In genomic region chr6:167791780-167792478, GRCh38 we compare ENCODE assay signal across 23 cellular contexts. TPM values are rescaled to one million over a fixed set of nuclear protein-coding genes. Genes with fewer than 3 reads are reported as not detected.
DNase-seq lines count a peak whose midpoint lies in the region; FAIRE-seq and TF ChIP-seq lines count a peak whose summit lies in the region.
"Had no signal": no experiment of that assay in that cellular context is flagged by ENCODE, and none has a peak within 500 bp of the region (broad histone marks: within the 10 kb centered on the region; RNA-seq: fewer than 3 reads in every experiment).

No MANE protein-coding gene starts in this region.

- H3K27ac ChIP-seq in PC-9, result peak overlapping the region; percentile 66
- peak overlapping the region; percentile 73 to 91 for H3K27ac ChIP-seq in kidney (ENCODE audit: low read depth in 2 of 2, low read length in 2 of 2)
- H3K27ac ChIP-seq: dorsolateral prefrontal cortex had no signal

- H3K4me1 ChIP-seq in PC-9 (replicated peaks; ENCODE audit: insufficient read depth) (peaks cover 16% of the 10 kb centered on the region), kidney (ENCODE audit: control insufficient read depth in 1 of 2, insufficient read depth in 1 of 2, low read depth in 1 of 2, low read length in 2 of 2) (peaks cover 16 to 32% of the 10 kb centered on the region in 2 donors), HAP-1 (peaks cover 18% of the 10 kb centered on the region)
- H3K4me1 ChIP-seq: BE2C had no signal

- H3K27me3 Mint-ChIP-seq in type B pancreatic cell, result peaks cover 9% of the 10 kb centered on the region

- peaks cover 2% of the 10 kb centered on the region for H3K4me1 Mint-ChIP-seq in type B pancreatic cell (ENCODE audit: unreplicated experiment)

- no peaks in the 10 kb centered on the region for H3K9me3 ChIP-seq in PC-9 (ENCODE audit: insufficient read depth, low read depth)
- H3K9me3 ChIP-seq in kidney (ENCODE audit: control insufficient read depth in 1 of 2, low read length in 2 of 2), result no peaks in the 10 kb centered on the region
- no peaks in the 10 kb centered on the region for H3K9me3 ChIP-seq in HAP-1
- H3K9me3 ChIP-seq: BE2C had no signal

- H4K20me1 ChIP-seq in PC-9 (ENCODE audit: insufficient read depth), result no peaks in the 10 kb centered on the region

- BruUV-seq in PC-9 (replicated peaks; lab: Mats Ljungman, UMichigan), result no TSS peak

- FAIRE-seq in kidney (lab: Jason Lieb, UNC), result no peak
- FAIRE-seq: A204.1 had no signal

- POLR2A ChIA-PET in PC-9 (lab: Charles Lee; ENCODE audit: unreplicated experiment), result no interaction called here

- in situ Hi-C loops in HAP-1 (cut with MboI; ENCODE audit: low sequenced_read_pairs), result no loop called here

- H3K27ac Mint-ChIP-seq in type B pancreatic cell, result no peak overlapping the region
- H3K27ac Mint-ChIP-seq: activated naive CD4-positive, alpha-beta T cell treated with anti-CD3 and anti-CD28 coated beads, Interleukin-2, amount 50 U/mL, for 24 hours; immature natural killer cell; T-cell had no signal

- no peaks in the 10 kb centered on the region for H3K36me3 Mint-ChIP-seq in type B pancreatic cell
- H3K36me3 Mint-ChIP-seq: activated naive CD4-positive, alpha-beta T cell treated with anti-CD3 and anti-CD28 coated beads, Interleukin-2, amount 50 U/mL, for 24 hours; T-cell had no signal

- H2AFZ ChIP-seq in PC-9, result no peak overlapping the region

- H3K4me2 ChIP-seq in PC-9, result peak overlapping the region; percentile 43
- H3K4me2 ChIP-seq: smooth muscle cell had no signal

- H3K9ac ChIP-seq in kidney (ENCODE audit: low read length in 2 of 2), result peak overlapping the region in 1 of 2 donors; percentile 60

- DNase-seq in SIG-M5 treated with dmso at 0.1 percent for 504 hours (lab: John Stamatoyannopoulos, UW; ENCODE audit: unreplicated experiment) (peak; percentile 49), SIG-M5 (lab: John Stamatoyannopoulos, UW) (no peak), PC-9 (no peak), kidney (no peak), type B pancreatic cell (ENCODE audit: extremely low spot score, unreplicated experiment) (peak; percentile 49), HuH-7.5 (ENCODE audit: low spot score) (no peak), HAP-1 (ENCODE audit: low spot score in 2 of 2) (no peak)
- DNase-seq in stimulated activated CD4-positive, alpha-beta T cell treated with anti-CD3 and anti-CD28 coated beads, Interleukin-4, amount 100 ng/mL, for 4 hours, result no peak
- DNase-seq: anterior cingulate cortex; BE2C; central memory CD4-positive, alpha-beta T cell; COR-L47; dorsolateral prefrontal cortex; HCEC 1CT; immature natural killer cell; KBM-7; NCI-H187 treated with DMSO at 0.1 percent for 48 hours; stimulated activated CD4-positive, alpha-beta T cell treated with anti-CD3 and anti-CD28 coated beads, Interleukin-4, amount 100 ng/mL, for 1 hour; stimulated activated naive CD4-positive, alpha-beta T cell treated with Interleukin-2 at 50 U/mL for 16 hours; T-cell had no signal

- H3K4me3 ChIP-seq in PC-9 (no peak overlapping the region; the same call in 1 of the 2 replicates), kidney (ENCODE audit: low read length in 2 of 2) (peak overlapping the region; percentile 4 to 46), HAP-1 (no peak overlapping the region)
- H3K4me3 ChIP-seq: dorsolateral prefrontal cortex, smooth muscle cell had no signal

- H3K36me3 ChIP-seq in PC-9 (ENCODE audit: low read depth), result no peaks in the 10 kb centered on the region
- no peaks in the 10 kb centered on the region for H3K36me3 ChIP-seq in kidney (ENCODE audit: control insufficient read depth in 1 of 2, insufficient read depth in 2 of 2, low read length in 2 of 2)
- H3K36me3 ChIP-seq in HAP-1 (replicated peaks), result no peaks in the 10 kb centered on the region
- H3K36me3 ChIP-seq: BE2C had no signal

- intact Hi-C loops in PC-9 (cut with micrococcal nuclease; ENCODE audit: unreplicated experiment), result loop anchor here (5.0 to 10.0 kb wide), 2 partner anchors 35 to 63 kb away; partner anchors contain the start of gene AFDN
- intact Hi-C loops in kidney (cut with DNase I), result no loop called here

- CTCF ChIA-PET in PC-9 (lab: Charles Lee), result no interaction called here

- no peak for TF ChIP-seq CTCF in PC-9 (conservative IDR thresholded peaks at IDR 0.05)
- TF ChIP-seq CTCF in kidney (IDR thresholded peaks at IDR 0.05; ENCODE audit: borderline replicate concordance, extremely low read depth, insufficient read depth), result no peak
- TF ChIP-seq CTCF in type B pancreatic cell (conservative IDR thresholded peaks at IDR 0.05), result no peak

- H3K9me3 Mint-ChIP-seq in type B pancreatic cell, result no peaks in the 10 kb centered on the region
- H3K9me3 Mint-ChIP-seq: activated naive CD4-positive, alpha-beta T cell treated with anti-CD3 and anti-CD28 coated beads, Interleukin-2, amount 50 U/mL, for 24 hours; immature natural killer cell; T-cell had no signal

- no peaks in the 10 kb centered on the region for H3K79me2 ChIP-seq in PC-9 (ENCODE audit: low read depth)

- H3F3A ChIP-seq in PC-9 (ENCODE audit: insufficient read depth, low read depth), result 0 out of 2 replicates have a peak, but pooled peaks cover 4% of the 10 kb centered on the region

- no peaks in the 10 kb centered on the region for H3K9me2 ChIP-seq in PC-9 (ENCODE audit: insufficient read depth)

- no peak overlapping the region for H3K4me3 Mint-ChIP-seq in type B pancreatic cell
- H3K4me3 Mint-ChIP-seq: activated naive CD4-positive, alpha-beta T cell treated with anti-CD3 and anti-CD28 coated beads, Interleukin-2, amount 50 U/mL, for 24 hours; immature natural killer cell; T-cell had no signal

- H3K27me3 ChIP-seq in PC-9 (ENCODE audit: insufficient read depth, low read depth), result no peaks in the 10 kb centered on the region
- no peaks in the 10 kb centered on the region for H3K27me3 ChIP-seq in HAP-1 (ENCODE audit: low read depth)
- H3K27me3 ChIP-seq: BE2C had no signal

RNA-seq across cellular contexts. Expression of gene AFDN, which starts 34.8 kb away (rescaled TPM):
- total RNA-seq in PC-9 (2021) (101 and 108 TPM in 2 replicates), kidney (175 TPM), type B pancreatic cell (ENCODE audit: low replicate concordance) (140 and 154 TPM in 2 replicates)
- 21.5 TPM for polyA plus RNA-seq in kidney (ENCODE audit: insufficient read depth, low read depth, low replicate concordance)

Comparison
In these comparisons a context has a peak if more than half of its experiments do, and no peak if none do; other contexts are left out.
1. DNase-seq: peak in SIG-M5 treated with dmso at 0.1 percent for 504 hours (single experiment) and type B pancreatic cell (single experiment); none in SIG-M5 (single experiment), PC-9 (0 of 2), kidney (single experiment), stimulated activated CD4-positive, alpha-beta T cell treated with anti-CD3 and anti-CD28 coated beads, Interleukin-4, amount 100 ng/mL, for 4 hours (0 of 2), HuH-7.5 (single experiment) and HAP-1 (0 of 2).
2. H3K4me3 ChIP-seq: peak in kidney (2 of 2); none in PC-9 (single experiment) and HAP-1 (single experiment).